Comparison of ENCODE assay signal across 9 cellular contexts in the genomic region with DNA sequence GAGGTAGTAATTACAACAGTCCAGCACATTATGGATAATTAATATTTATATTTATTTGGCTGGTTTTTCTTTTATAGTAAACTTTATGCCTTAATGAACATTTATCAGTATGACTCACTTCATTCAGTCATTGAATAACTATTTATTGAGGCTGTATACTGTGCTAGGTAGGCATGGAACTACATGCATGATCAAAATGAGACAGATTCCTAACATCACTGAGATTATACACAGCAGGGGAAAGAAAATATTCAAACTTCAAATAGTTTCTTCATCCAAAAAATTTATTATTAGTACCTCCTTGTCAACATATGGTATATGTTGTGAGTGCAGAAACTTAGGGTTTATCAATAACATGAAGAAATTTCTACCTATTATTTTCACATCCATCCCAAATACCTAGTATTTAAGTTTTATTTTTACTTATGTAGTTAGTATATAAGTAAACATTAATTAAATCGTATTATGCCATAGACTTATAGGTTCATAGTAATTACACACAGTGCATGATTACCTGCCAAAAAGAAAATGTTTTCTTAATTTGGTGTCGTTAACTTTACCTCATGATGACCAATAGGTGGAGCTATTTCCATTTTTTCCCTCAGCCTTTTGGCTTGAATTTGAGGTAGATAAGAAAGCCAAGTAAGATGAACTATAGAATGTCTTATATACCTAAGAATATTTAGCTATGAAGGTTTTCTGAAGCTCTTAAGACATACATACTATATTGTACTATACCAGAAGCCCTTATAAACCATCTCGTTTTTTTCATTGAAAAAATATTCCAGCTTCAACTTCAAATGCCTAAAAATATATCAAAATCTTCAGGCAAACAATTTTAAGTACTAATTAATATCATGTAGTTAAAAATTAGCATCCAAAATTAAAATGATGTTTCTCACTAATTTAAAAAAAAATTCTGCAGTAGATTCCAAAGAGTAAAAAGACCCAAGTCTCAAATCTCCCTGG. TPM values are rescaled to one million over a fixed set of nuclear protein-coding genes. Genes with fewer than 3 reads are reported as not detected.
A peak's percentile ranks its signal among the peaks of the same experiment; 100 is the strongest.
DNase-seq lines count a peak whose midpoint lies in the region; ATAC-seq, FAIRE-seq and TF ChIP-seq lines count a peak whose summit lies in the region.
"Had no signal": no experiment of that assay in that cellular context is flagged by ENCODE, and none has a peak within 500 bp of the region (broad histone marks: within the 10 kb centered on the region; RNA-seq: fewer than 3 reads in every experiment).

No MANE protein-coding gene starts in this region.

- H3K18ac ChIP-seq in H1 (ENCODE audit: extremely low read depth, low read length), result no peak overlapping the region

- H2BK5ac ChIP-seq in H1 (ENCODE audit: low read depth, low read length), result no peak overlapping the region

- no peak overlapping the region for H3K14ac ChIP-seq in H1 (ENCODE audit: insufficient read length)

- H3F3A ChIP-seq in PC-9 (ENCODE audit: insufficient read depth, low read depth), result peaks cover 4% of the 10 kb centered on the region; the same call in 1 of the 2 replicates

- H3K56ac ChIP-seq in H1 (replicated peaks; ENCODE audit: insufficient read length, low read depth, low read length), result no peak overlapping the region

- H2BK20ac ChIP-seq in H1 (ENCODE audit: low read length), result no peak overlapping the region

- H3K79me1 ChIP-seq in H1 (ENCODE audit: low read depth, low read length), result no peaks in the 10 kb centered on the region

- no peak overlapping the region for H3K4ac ChIP-seq in H1 (replicated peaks; ENCODE audit: insufficient read length, low read depth, low read length)

- no peak overlapping the region for H2BK12ac ChIP-seq in H1 (ENCODE audit: low read depth, low read length)

- peak; percentile 89 for TF ChIP-seq CTCF in PC-9 (conservative IDR thresholded peaks at IDR 0.05)
- TF ChIP-seq CTCF in H1 (IDR thresholded peaks at IDR 0.05; ENCODE audit: control extremely low read depth in 1 of 3, insufficient read depth in 1 of 3, low read depth in 1 of 3, low read length in 3 of 3), result peak in 2 of 3 experiments; percentile 47 to 59; a peak in 2 of 4 replicates
- TF ChIP-seq CTCF in mucosa of descending colon (IDR thresholded peaks at IDR 0.05), result peak; percentile 56

- no peak overlapping the region for H3K9ac ChIP-seq in H1 (replicated peaks in 1 of 4; ENCODE audit: extremely low read depth in 1 of 4, low read depth in 3 of 4, low read length in 3 of 4)

- H3K23ac ChIP-seq in H1 (ENCODE audit: insufficient read length), result no peak overlapping the region

- H4K20me1 ChIP-seq in PC-9 (ENCODE audit: insufficient read depth) (no peaks in the 10 kb centered on the region), H1 (replicated peaks in 1 of 2; ENCODE audit: control insufficient read depth in 1 of 2, insufficient read depth in 2 of 2, low read length in 2 of 2) (no peaks in the 10 kb centered on the region)

- no peak overlapping the region for H4K91ac ChIP-seq in H1 (replicated peaks; ENCODE audit: insufficient read length, low read length)

- CTCF ChIA-PET in PC-9 (lab: Charles Lee), result interaction anchor here (0.5 to 1.8 kb wide), 8 partner anchors 34 to 840 kb away, joined by 3 to 12 read pairs (median 3); partner anchors contain the start of gene COX7A2
- CTCF ChIA-PET in H1 (lab: Charles Lee; ENCODE audit: partially characterized antibody), result interaction anchor here (0.6 to 2.0 kb wide), 28 partner anchors 9 to 300 kb away, joined by 3 to 9 read pairs (median 4); no protein-coding TSS in a partner anchor

- TF ChIP-seq EP300 in H1 (IDR thresholded peaks at IDR 0.05; ENCODE audit: borderline replicate concordance in 1 of 2, low read depth in 2 of 2, low read length in 2 of 2), result no peak

- H2BK15ac ChIP-seq in H1 (ENCODE audit: low read length), result no peak overlapping the region

- no peak overlapping the region for H3K4me2 ChIP-seq in PC-9
- no peak overlapping the region for H3K4me2 ChIP-seq in H1 (ENCODE audit: insufficient read depth in 1 of 2, low read depth in 2 of 2, low read length in 2 of 2)

- no peaks in the 10 kb centered on the region for H3K23me2 ChIP-seq in H1 (ENCODE audit: low read depth, low read length)

- intact Hi-C loops in PC-9 (cut with micrococcal nuclease; ENCODE audit: unreplicated experiment), result loop anchor here (1.0 kb wide), 2 partner anchors 31 to 229 kb away; no protein-coding TSS in a partner anchor
- intact Hi-C loops in mucosa of descending colon (cut with DNase I, micrococcal nuclease), result no loop called here

- ATAC-seq in GM21381 (IDR thresholded peaks at IDR 0.05; ENCODE audit: unreplicated experiment) (peak; percentile 70), mucosa of descending colon (peak; percentile 57), HG02970 (IDR thresholded peaks at IDR 0.05; ENCODE audit: low FRiP score, unreplicated experiment) (no peak)

- H3K4me3 ChIP-seq in PC-9, result no peak overlapping the region
- H3K4me3 ChIP-seq in H1 (ENCODE audit: extremely low read depth in 1 of 4, insufficient read depth in 2 of 4, low read depth in 3 of 4, low read length in 4 of 4), result no peak overlapping the region
- H3K4me3 ChIP-seq in mucosa of descending colon, result no peak overlapping the region
- H3K4me3 ChIP-seq: skin epidermis had no signal

- no peak for TF ChIP-seq POLR2A in H1 (IDR thresholded peaks at IDR 0.05; ENCODE audit: control extremely low read depth in 1 of 2, low read depth in 2 of 2, low read length in 2 of 2)

- no peaks in the 10 kb centered on the region for H3K9me2 ChIP-seq in PC-9 (ENCODE audit: insufficient read depth)

- in situ Hi-C loops in KBM-7 (cut with MboI; ENCODE audit: low pct_unique_long_range_greater_than_20kb, low sequenced_read_pairs), result no loop called here

- H3K79me2 ChIP-seq in PC-9 (ENCODE audit: low read depth), result no peaks in the 10 kb centered on the region
- H3K79me2 ChIP-seq in H1 (ENCODE audit: control insufficient read depth in 1 of 2, insufficient read depth in 2 of 2, low read length in 2 of 2), result no peaks in the 10 kb centered on the region

- H3K27me3 ChIP-seq in PC-9 (ENCODE audit: insufficient read depth, low read depth) (no peaks in the 10 kb centered on the region), H1 (replicated peaks in 1 of 4; ENCODE audit: control insufficient read depth in 3 of 4, extremely low read depth in 1 of 4, insufficient read depth in 3 of 4, low read length in 3 of 4) (no peaks in the 10 kb centered on the region)

- H4K8ac ChIP-seq in H1 (ENCODE audit: extremely low read depth, insufficient read depth, low read length), result no peak overlapping the region

- H3K36me3 ChIP-seq in PC-9 (ENCODE audit: low read depth) (no peaks in the 10 kb centered on the region), H1 (ENCODE audit: control insufficient read depth in 2 of 4, insufficient read depth in 4 of 4, low read length in 3 of 4) (no peaks in the 10 kb centered on the region), mucosa of descending colon (ENCODE audit: low read depth) (no peaks in the 10 kb centered on the region)

- POLR2A ChIA-PET in PC-9 (lab: Charles Lee; ENCODE audit: unreplicated experiment) (no interaction called here), H1 (lab: Charles Lee; ENCODE audit: partially characterized antibody) (interaction anchor here (1.1 to 1.8 kb wide), 2 partner anchors 21 to 29 kb away, joined by 3 to 4 read pairs; no protein-coding TSS in a partner anchor)

- 4% methylated on average over 3 of the region's 3 CpGs; no CpG with 5 or more reads in 1 of the 2 experiments for WGBS in H1 (ENCODE audit: extremely low coverage in 1 of 2, insufficient coverage in 1 of 2, insufficient read length in 1 of 2, insufficient replicate concordance in 2 of 2, low coverage in 1 of 2, low lambda C conversion rate in 2 of 2, missing lambda C conversion rate in 1 of 2), 2 experiments

- H2AK5ac ChIP-seq in H1 (ENCODE audit: low read depth, low read length), result no peak overlapping the region

- H3K9me3 ChIP-seq in PC-9 (ENCODE audit: insufficient read depth, low read depth) (no peaks in the 10 kb centered on the region), H1 (ENCODE audit: insufficient read depth in 2 of 2, low read depth in 1 of 2, low read length in 1 of 2) (no peaks in the 10 kb centered on the region), mucosa of descending colon (no peaks in the 10 kb centered on the region)

- no peak overlapping the region for H4K5ac ChIP-seq in H1 (ENCODE audit: insufficient read length, low read depth, low read length)

- H2BK120ac ChIP-seq in H1 (replicated peaks; ENCODE audit: low read depth, low read length), result no peak overlapping the region

- DNase-seq in DMS153 (lab: John Stamatoyannopoulos, UW), result peak; percentile 68
- DNase-seq in KBM-7, result peak; percentile 43
- DNase-seq in PC-9, result peak in 1 of 2 experiments; percentile 48
- no peak for DNase-seq in H1 (ENCODE audit: low read depth in 1 of 2, low spot score in 2 of 2)
- DNase-seq in mucosa of descending colon, result no peak
- no peak for DNase-seq in stimulated activated CD4-positive, alpha-beta T cell treated with anti-CD3 and anti-CD28 coated beads, Interleukin-4, amount 100 ng/mL, for 4 hours

- H3K27ac ChIP-seq in PC-9 (no peak overlapping the region), H1 (ENCODE audit: low read depth, low read length) (no peak overlapping the region)
- H3K27ac ChIP-seq: skin epidermis had no signal

- TF ChIP-seq RAD21 in H1 (IDR thresholded peaks at IDR 0.05 in 1 of 2, conservative IDR thresholded peaks at IDR 0.05 in 1 of 2; ENCODE audit: low read depth in 2 of 2, low read length in 2 of 2), result peak; percentile 80 to 90

- FAIRE-seq in H1 (lab: Jason Lieb, UNC), result peak; percentile 69

- H2AFZ ChIP-seq in PC-9 (no peak overlapping the region), H1 (ENCODE audit: low read length) (no peak overlapping the region)

- H3K4me1 ChIP-seq in PC-9 (replicated peaks; ENCODE audit: insufficient read depth) (no peaks in the 10 kb centered on the region; the same call in 1 of the 2 replicates), H1 (replicated peaks in 1 of 4; ENCODE audit: control insufficient read depth in 3 of 4, insufficient read depth in 4 of 4, low read length in 3 of 4) (peaks cover 2 to 6% (median 2%) of the 10 kb centered on the region in 4 experiments; a peak in 3 of 7 replicates), mucosa of descending colon (ENCODE audit: low read depth) (no peaks in the 10 kb centered on the region)

- no TSS peak for BruUV-seq in PC-9 (replicated peaks; lab: Mats Ljungman, UMichigan)

RNA-seq across cellular contexts. Expression of gene TMEM30A, which starts 12.5 kb away (rescaled TPM):
- 78.2 and 122 TPM in 2 replicates for total RNA-seq in PC-9 (2021)
- 65.8 and 71.0 TPM in 2 replicates for total RNA-seq in H1 (2021; fragmentation: NEBNext Ultra II Directional; extraction: Animal tissue kit (Norgen Biotek cat#: 25700))
- 10.5 TPM in 2 replicates for polyA plus RNA-seq in H1 (2011; rRNA removed)
- 16.6 TPM for polyA plus RNA-seq in H1 (2011; cell fraction: cytosol; rRNA removed)
- polyA plus RNA-seq in H1 (2011; cell fraction: nucleus; rRNA removed), result 7.8 TPM
- polyA plus RNA-seq in H1 (2012, experiment 1 of 2), result 23.8 to 56.6 TPM (median 32.7 TPM) in 4 replicates
- 3.2 TPM for polyA plus RNA-seq in H1 (2012, experiment 2 of 2)
- 48.6 TPM for polyA plus RNA-seq in H1 (2013, experiment 1 of 2)
- 54.2 TPM for polyA plus RNA-seq in H1 (2013, experiment 2 of 2)
- polyA minus RNA-seq in H1 (2011; rRNA and poly(A)+ RNA removed), result 25.3 and 42.6 TPM in 2 replicates
- polyA minus RNA-seq in H1 (2011; cell fraction: cytosol; rRNA and poly(A)+ RNA removed), result 12.8 TPM
- polyA minus RNA-seq in H1 (2011; cell fraction: nucleus; rRNA and poly(A)+ RNA removed), result 20.3 TPM
- total RNA-seq in mucosa of descending colon, result 100 to 1,000 TPM in 1 of 3 donors, 10 to 100 TPM in 2; 87.0 to 127 (median 91.7) TPM

RNA-seq across cellular contexts. Expression of gene COX7A2, which starts 53.5 kb away (rescaled TPM):
- total RNA-seq in PC-9 (2021) (484 and 524 TPM in 2 replicates), mucosa of descending colon (100 to 1,000 TPM; 493 to 721 (median 652) TPM)
- total RNA-seq in H1 (2021; fragmentation: NEBNext Ultra II Directional; extraction: Animal tissue kit (Norgen Biotek cat#: 25700)), result 456 and 468 TPM in 2 replicates
- 198 and 262 TPM in 2 replicates for polyA plus RNA-seq in H1 (2011; rRNA removed)
- 257 TPM for polyA plus RNA-seq in H1 (2011; cell fraction: cytosol; rRNA removed)
- polyA plus RNA-seq in H1 (2011; cell fraction: nucleus; rRNA removed), result 167 TPM
- polyA plus RNA-seq in H1 (2012, experiment 1 of 2), result 351 to 525 TPM (median 436 TPM) in 4 replicates
- 2,411 TPM for polyA plus RNA-seq in H1 (2012, experiment 2 of 2)
- 1,987 TPM for polyA plus RNA-seq in H1 (2013, experiment 1 of 2)
- polyA plus RNA-seq in H1 (2013, experiment 2 of 2), result 1,925 TPM
- polyA minus RNA-seq in H1 (2011; rRNA and poly(A)+ RNA removed), result 31.6 and 33.7 TPM in 2 replicates
- 32.1 TPM for polyA minus RNA-seq in H1 (2011; cell fraction: cytosol; rRNA and poly(A)+ RNA removed)
- 48.3 TPM for polyA minus RNA-seq in H1 (2011; cell fraction: nucleus; rRNA and poly(A)+ RNA removed)

Comparison
In these comparisons a context has a peak if more than half of its experiments do, and no peak if none do; other contexts are left out.
1. DNase-seq: peak in DMS153 (single experiment) and KBM-7 (single experiment); none in H1 (0 of 2), mucosa of descending colon (0 of 3) and stimulated activated CD4-positive, alpha-beta T cell treated with anti-CD3 and anti-CD28 coated beads, Interleukin-4, amount 100 ng/mL, for 4 hours (0 of 2).
2. Peak in every context shown above with its lines, with median percentiles within 50 percentile points of each other: CTCF ChIP-seq.